In the genomic region with DNA sequence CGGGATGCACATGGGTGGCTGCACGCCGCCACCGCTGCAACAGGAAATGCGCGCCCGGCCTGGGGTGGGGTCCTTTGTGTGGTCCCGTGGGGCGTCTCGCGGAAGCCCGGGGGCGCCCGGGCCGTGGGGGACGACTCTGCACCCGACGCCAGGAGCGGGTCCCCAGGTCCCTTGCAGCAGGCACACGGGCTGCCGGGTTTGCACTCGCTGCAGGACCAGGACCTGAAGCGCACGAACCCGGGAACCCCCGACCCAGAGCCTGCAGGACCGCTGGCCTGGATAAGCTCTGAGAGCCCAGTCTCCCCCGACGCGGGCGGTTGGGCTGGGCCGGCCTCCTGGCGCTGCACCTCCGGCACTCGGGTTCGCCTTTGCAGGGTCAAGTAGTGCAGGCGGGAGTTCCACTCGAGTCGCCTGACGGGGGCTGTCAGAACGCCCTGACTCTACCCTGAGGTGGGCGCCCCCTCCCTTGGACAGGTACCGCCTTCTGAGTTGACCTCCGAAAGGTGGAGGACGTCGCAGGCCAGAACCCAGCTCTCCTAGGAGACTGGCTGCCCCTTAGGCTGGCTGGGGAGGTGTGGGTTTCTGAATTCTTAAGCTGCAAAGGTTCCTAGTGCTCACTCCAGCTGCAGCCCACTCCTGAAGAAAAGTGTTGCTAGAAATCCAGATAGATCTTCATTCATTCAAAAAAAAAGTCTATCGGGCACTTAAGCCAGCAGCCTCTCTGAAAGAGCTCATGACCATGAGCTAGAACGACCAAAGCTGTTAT, we compare ENCODE assay signal across 1 cellular context.
TF ChIP-seq lines count a peak whose summit lies in the region.

No MANE protein-coding gene starts in this region.

TF ChIP-seq in H1, 55 proteins besides CTCF, POLR2A, EP300 and RAD21 (continued from another document):
- peak in 1 of 2 experiments; percentile 73; a peak in 2 of 4 replicates for TF ChIP-seq HDAC2 (IDR thresholded peaks at IDR 0.05; ENCODE audit: borderline replicate concordance in 1 of 2, low read depth in 2 of 2, low read length in 2 of 2)
- peak; percentile 79; the same call in 1 of the 2 replicates for TF ChIP-seq TBP (IDR thresholded peaks at IDR 0.05; ENCODE audit: low read depth, low read length)
- TF ChIP-seq TEAD4 (IDR thresholded peaks at IDR 0.05; ENCODE audit: low read depth, low read length) = no peak
